ENCODE assay signal across 18 cellular contexts in the genomic region with DNA sequence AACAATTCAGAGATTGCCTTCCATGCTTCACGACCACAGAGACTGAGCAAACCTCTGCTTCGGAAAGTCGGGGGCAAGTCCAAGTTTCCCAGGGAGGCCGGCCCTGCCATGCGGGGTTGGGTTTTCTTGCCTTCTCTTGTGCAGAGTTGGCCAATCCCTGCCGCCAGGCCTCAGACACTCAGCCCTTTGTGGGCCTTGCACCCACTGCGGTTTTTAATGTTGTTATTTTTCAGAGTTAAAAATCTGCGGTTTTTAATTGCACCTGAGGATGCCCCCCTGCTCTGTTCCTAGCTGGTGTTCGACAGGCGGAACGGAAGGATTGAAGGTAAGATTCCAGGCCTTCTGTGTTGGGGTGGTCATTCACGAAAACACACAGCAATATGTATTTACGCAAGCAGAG.
DNase-seq lines count a peak whose midpoint lies in the region; ATAC-seq, FAIRE-seq and TF ChIP-seq lines count a peak whose summit lies in the region.
"Had no signal": no experiment of that assay in that cellular context is flagged by ENCODE, and none has a peak within 500 bp of the region (broad histone marks: within the 10 kb centered on the region; RNA-seq: fewer than 3 reads in every experiment).

No MANE protein-coding gene starts in this region.

- H3K27me3 ChIP-seq in osteoblast (ENCODE audit: insufficient read depth, low read length) (peaks cover 5% of the 10 kb centered on the region), ascending aorta (no peaks in the 10 kb centered on the region)

- H3K4me2 ChIP-seq in osteoblast (ENCODE audit: insufficient read depth, low read length), result no peak overlapping the region
- H3K4me2 ChIP-seq: A549 had no signal

- H2AFZ ChIP-seq in osteoblast (ENCODE audit: low read length), result no peak overlapping the region

- intact Hi-C loops in ascending aorta (cut with DNase I), result no loop called here

- peak; percentile 52 for DNase-seq in DMS79 (lab: John Stamatoyannopoulos, UW)
- DNase-seq in KBM-7, result peak; percentile 58
- DNase-seq in SW480 (ENCODE audit: low spot score), result peak; percentile 63
- peak; percentile 47 for DNase-seq in osteoblast (ENCODE audit: insufficient read length, low spot score, missing footprints)
- no peak for DNase-seq in ascending aorta (ENCODE audit: low spot score in 2 of 2)
- DNase-seq in GM12892 (ENCODE audit: insufficient read length), result no peak
- DNase-seq: CD4-positive, CD25-positive, alpha-beta regulatory T cell; H9; HFFc6; MM.1S; NCI-H1105; NCI-H2081 treated with DMSO at 0.1 percent for 48 hours; NCI-H446 treated with DMSO at 0.1 percent for 48 hours; NCI-H526 treated with DMSO at 0.1 percent for 48 hours; Right ventricle myocardium superior had no signal

- no peak overlapping the region for H3K4me3 ChIP-seq in osteoblast (ENCODE audit: insufficient read depth, low read length)
- no peak overlapping the region for H3K4me3 ChIP-seq in ascending aorta
- H3K4me3 ChIP-seq: A549, GM12878 had no signal

- TF ChIP-seq CTCF in osteoblast (IDR thresholded peaks at IDR 0.05; ENCODE audit: extremely low read depth, low read depth, low read length), result no peak
- TF ChIP-seq CTCF in ascending aorta (IDR thresholded peaks at IDR 0.05), result no peak

- H3K4me1 ChIP-seq in osteoblast (ENCODE audit: insufficient read depth, low read length) (no peaks in the 10 kb centered on the region), ascending aorta (no peaks in the 10 kb centered on the region)

- H3K27ac ChIP-seq in osteoblast (ENCODE audit: low read depth, low read length), result no peak overlapping the region
- no peak overlapping the region for H3K27ac ChIP-seq in ascending aorta

- TF ChIP-seq POLR2A in GM12892 (IDR thresholded peaks at IDR 0.05; ENCODE audit: low read depth, low read length), result no peak

- no peak for FAIRE-seq in GM12892 (lab: Jason Lieb, UNC)
- FAIRE-seq: A549, GM12878 had no signal

- H3K36me3 ChIP-seq in osteoblast (ENCODE audit: insufficient read depth, low read length), result no peaks in the 10 kb centered on the region
- no peaks in the 10 kb centered on the region for H3K36me3 ChIP-seq in ascending aorta

- H4K20me1 ChIP-seq in osteoblast (ENCODE audit: insufficient read depth, low read length), result no peaks in the 10 kb centered on the region

- no peak for ATAC-seq in GM21576 (IDR thresholded peaks at IDR 0.05; ENCODE audit: unreplicated experiment)
- ATAC-seq: A549, GM12878 had no signal

- no peaks in the 10 kb centered on the region for H3K79me2 ChIP-seq in osteoblast (ENCODE audit: insufficient read depth, low read length)

- in situ Hi-C loops in KBM-7 (cut with MboI; ENCODE audit: low pct_unique_long_range_greater_than_20kb, low sequenced_read_pairs), result no loop called here

- H3K9me3 ChIP-seq in osteoblast (ENCODE audit: low read depth, low read length) (no peaks in the 10 kb centered on the region), ascending aorta (no peaks in the 10 kb centered on the region)
- H3K9me3 ChIP-seq: A549 had no signal

Comparison
In these comparisons a context has a peak if more than half of its experiments do, and no peak if none do; other contexts are left out.
1. DNase-seq: peak in DMS79 (single experiment), KBM-7 (single experiment), SW480 (single experiment) and osteoblast (single experiment); none in ascending aorta (0 of 2) and GM12892 (single experiment).